26 cellular contexts compared by ENCODE assay signal in genomic region chr2:215618145-215618544, GRCh38.
"Had no signal": no experiment of that assay in that cellular context is flagged by ENCODE, and none has a peak within 500 bp of the region (broad histone marks: within the 10 kb centered on the region; RNA-seq: fewer than 3 reads in every experiment).

No MANE protein-coding gene starts in this region.

- DNase-seq: activated CD4-positive, alpha-beta memory T cell treated with anti-CD3 and anti-CD28 coated beads, Interleukin-2, amount 10 ng/mL, durations not matched to agents 7 days and 5 days; activated CD4-positive, alpha-beta T cell treated with anti-CD3 and anti-CD28 coated beads, Interleukin-2, amount 10 ng/mL, durations not matched to agents 24 days and 14 days; activated CD4-positive, CD25-positive, alpha-beta regulatory T cell treated with anti-CD3 and anti-CD28 coated beads, Interleukin-2, amount 50 U/mL, for 72 hours; activated CD8-positive, alpha-beta memory T cell treated with anti-CD3 and anti-CD28 coated beads, Interleukin-2, amount 50 U/mL, for 48 hours; activated gamma-delta T cell; activated naive CD4-positive, alpha-beta T cell treated with anti-CD3 and anti-CD28 coated beads, Interleukin-2, amount 10 ng/mL, durations not matched to agents 7 days and 5 days; activated naive CD8-positive, alpha-beta T cell treated with anti-CD3 and anti-CD28 coated beads, Interleukin-2, amount 10 ng/mL, durations not matched to agents 7 days and 5 days; activated T-cell treated with anti-CD3 and anti-CD28 coated beads, Interleukin-2, amount 50 U/mL, for 24 hours; amniotic stem cell; effector CD8-positive, alpha-beta T cell; left lung; lower lobe of right lung; pancreas; stimulated activated CD4-positive, alpha-beta T cell treated with anti-CD3 and anti-CD28 coated beads, Interleukin-2, amount 100 ng/mL, for 48 hours; stimulated activated naive CD4-positive, alpha-beta T cell treated with Interleukin-2 at 50 U/mL for 16 hours; T-helper 17 cell; T1000; testis; transverse colon; uterus had no signal

- H3K9me3 ChIP-seq: breast epithelium, left lung, lower lobe of right lung, pancreas, right atrium auricular region, testis, transverse colon, uterus had no signal

- H3K27ac Mint-ChIP-seq: activated CD4-positive, alpha-beta memory T cell treated with anti-CD3 and anti-CD28 coated beads, Interleukin-2, amount 10 ng/mL, durations not matched to agents 7 days and 5 days; activated CD4-positive, alpha-beta T cell treated with anti-CD3 and anti-CD28 coated beads, Interleukin-2, amount 10 ng/mL, durations not matched to agents 24 days and 14 days; activated naive CD4-positive, alpha-beta T cell treated with anti-CD3 and anti-CD28 coated beads, Interleukin-2, amount 10 ng/mL, durations not matched to agents 7 days and 5 days; activated naive CD8-positive, alpha-beta T cell treated with anti-CD3 and anti-CD28 coated beads, Interleukin-2, amount 10 ng/mL, durations not matched to agents 7 days and 5 days; activated T-cell treated with anti-CD3 and anti-CD28 coated beads, Interleukin-2, amount 50 U/mL, for 24 hours; T-helper 17 cell had no signal

- H3K4me3 ChIP-seq: breast epithelium, left lung, lower lobe of right lung, pancreas, right atrium auricular region, testis, transverse colon, uterus had no signal

- H3K4me1 ChIP-seq: breast epithelium, pancreas, uterus had no signal

- H3K36me3 Mint-ChIP-seq: activated naive CD4-positive, alpha-beta T cell treated with anti-CD3 and anti-CD28 coated beads, Interleukin-2, amount 10 ng/mL, durations not matched to agents 7 days and 5 days; activated naive CD8-positive, alpha-beta T cell treated with anti-CD3 and anti-CD28 coated beads, Interleukin-2, amount 10 ng/mL, durations not matched to agents 7 days and 5 days had no signal

- H3K27me3 ChIP-seq: breast epithelium, left lung, pancreas, right atrium auricular region, testis, transverse colon, uterus had no signal

- H3K36me3 ChIP-seq: breast epithelium, left lung, lower lobe of right lung, pancreas, right atrium auricular region, transverse colon, uterus had no signal

- FAIRE-seq: colon, frontal cortex, islet of Langerhans, pancreas had no signal

- H3K27ac ChIP-seq: breast epithelium, left lung, lower lobe of right lung, pancreas, right atrium auricular region, testis, transverse colon, uterus had no signal

- H3K4me1 Mint-ChIP-seq: activated CD4-positive, alpha-beta memory T cell treated with anti-CD3 and anti-CD28 coated beads, Interleukin-2, amount 10 ng/mL, durations not matched to agents 7 days and 5 days; central memory CD8-positive, alpha-beta T cell had no signal

- H3K9me3 Mint-ChIP-seq: activated CD4-positive, alpha-beta memory T cell treated with anti-CD3 and anti-CD28 coated beads, Interleukin-2, amount 10 ng/mL, durations not matched to agents 7 days and 5 days; activated CD4-positive, alpha-beta T cell treated with anti-CD3 and anti-CD28 coated beads, Interleukin-2, amount 10 ng/mL, durations not matched to agents 24 days and 14 days; activated naive CD4-positive, alpha-beta T cell treated with anti-CD3 and anti-CD28 coated beads, Interleukin-2, amount 10 ng/mL, durations not matched to agents 7 days and 5 days; activated naive CD8-positive, alpha-beta T cell treated with anti-CD3 and anti-CD28 coated beads, Interleukin-2, amount 10 ng/mL, durations not matched to agents 7 days and 5 days; activated T-cell treated with anti-CD3 and anti-CD28 coated beads, Interleukin-2, amount 50 U/mL, for 24 hours; central memory CD8-positive, alpha-beta T cell had no signal

- ATAC-seq: left lung, lower lobe of right lung, pancreas, T-helper 17 cell had no signal

- H3K4me3 Mint-ChIP-seq: activated CD4-positive, alpha-beta memory T cell treated with anti-CD3 and anti-CD28 coated beads, Interleukin-2, amount 10 ng/mL, durations not matched to agents 7 days and 5 days; activated CD4-positive, alpha-beta T cell treated with anti-CD3 and anti-CD28 coated beads, Interleukin-2, amount 10 ng/mL, durations not matched to agents 24 days and 14 days; activated naive CD4-positive, alpha-beta T cell treated with anti-CD3 and anti-CD28 coated beads, Interleukin-2, amount 10 ng/mL, durations not matched to agents 7 days and 5 days; activated naive CD8-positive, alpha-beta T cell treated with anti-CD3 and anti-CD28 coated beads, Interleukin-2, amount 10 ng/mL, durations not matched to agents 7 days and 5 days; activated T-cell treated with anti-CD3 and anti-CD28 coated beads, Interleukin-2, amount 50 U/mL, for 24 hours; central memory CD8-positive, alpha-beta T cell; T-helper 17 cell had no signal
